8 cellular contexts compared by ENCODE assay signal in the genomic region with DNA sequence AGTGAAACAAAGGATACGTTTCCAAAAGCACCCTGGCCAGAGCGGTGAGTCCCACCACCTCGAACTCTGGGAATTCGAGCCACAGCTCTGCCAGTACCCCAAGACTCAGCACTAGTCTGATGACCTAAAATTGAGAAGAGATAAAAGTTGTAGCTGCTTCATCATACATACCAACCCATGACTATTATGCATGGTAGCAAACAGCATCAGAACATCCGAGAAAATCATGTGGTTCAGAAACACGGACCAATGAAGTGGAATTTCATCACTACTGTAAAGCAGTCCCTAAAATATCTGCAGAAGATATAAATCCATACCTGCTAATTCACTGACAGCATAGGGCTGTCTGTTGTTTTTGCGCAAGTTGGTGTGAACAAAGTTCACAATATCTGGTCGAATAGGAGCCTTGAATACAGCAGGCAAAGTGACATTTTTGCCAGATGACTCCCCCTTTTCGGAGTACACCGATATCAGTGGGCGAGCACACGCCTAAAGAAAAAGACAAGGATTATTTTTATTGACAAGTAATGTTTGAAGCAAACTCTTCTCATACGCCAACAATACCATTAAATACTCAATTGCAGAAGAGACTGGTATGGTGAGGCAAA. TPM values are rescaled to one million over a fixed set of nuclear protein-coding genes. Genes with fewer than 3 reads are reported as not detected.
DNase-seq lines count a peak whose midpoint lies in the region; ATAC-seq and TF ChIP-seq lines count a peak whose summit lies in the region.
"Not testable (repeated sequence)": the region's sequence is repeated elsewhere in the genome, so short reads cannot be mapped to it uniquely, and the experiment has no call there.

No MANE protein-coding gene starts in this region.

- not testable (repeated sequence) for H2BK12ac ChIP-seq in H9 (ENCODE audit: insufficient read length, low read depth, low read length)

- H3K9me3 ChIP-seq in H9 (ENCODE audit: control insufficient read depth, low read depth, low read length); Peyer's patch; right cardiac atrium (ENCODE audit: control insufficient read depth, low read length): not testable (repeated sequence)

- peak overlapping the region; percentile 87 for H3K4me2 ChIP-seq in H9 (ENCODE audit: insufficient read depth, insufficient read length, low read length)

- not testable (repeated sequence) for H3K23ac ChIP-seq in H9 (ENCODE audit: insufficient read length, low read depth, low read length)

- not testable (repeated sequence) for TF ChIP-seq CTCF in AG09309 (IDR thresholded peaks at IDR 0.05; ENCODE audit: control insufficient read depth, insufficient read depth, low read depth, low read length, missing control alignments); H9 (conservative IDR thresholded peaks at IDR 0.05); Peyer's patch (IDR thresholded peaks at IDR 0.05)

- H3K27me3 Mint-ChIP-seq in H9 (ENCODE audit: low read depth); activated T-helper 1 cell treated with anti-CD3 and anti-CD28 coated beads, Interleukin-12 subunit alpha, Interleukin-12 subunit beta, Interleukin-2, Interleukin-4 antibody, amounts not matched to agents 30 ng/mL and 10 ng/mL and 1 ng/mL, durations not matched to agents 14 hours and 24 hours and 36 hours (ENCODE audit: insufficient read depth); dendritic cell treated with granulocyte-macrophage colony-stimulating factor and Interleukin-4, amounts not matched to agents 40 ng/mL and 50 ng/mL, for 4 days; naive B cell: not testable (repeated sequence)

- H3K4me3 Mint-ChIP-seq in H9 = peak overlapping the region; percentile 98 to 100
- H3K4me3 Mint-ChIP-seq in activated T-helper 1 cell treated with anti-CD3 and anti-CD28 coated beads, Interleukin-12 subunit alpha, Interleukin-12 subunit beta, Interleukin-2, Interleukin-4 antibody, amounts not matched to agents 30 ng/mL and 10 ng/mL and 1 ng/mL, durations not matched to agents 14 hours and 24 hours and 36 hours = peak overlapping the region; percentile 99
- peak overlapping the region; percentile 98 for H3K4me3 Mint-ChIP-seq in dendritic cell treated with granulocyte-macrophage colony-stimulating factor and Interleukin-4, amounts not matched to agents 40 ng/mL and 50 ng/mL, for 4 days
- H3K4me3 Mint-ChIP-seq in naive B cell = peak overlapping the region; percentile 84 to 100 (median 99)
- H3K4me3 Mint-ChIP-seq in stimulated activated effector memory CD8-positive, alpha-beta T cell treated with anti-CD3 and anti-CD28 coated beads, Interleukin-12 subunit alpha, Interleukin-12 subunit beta, amount 100 ng/mL, for 72 hours = peak overlapping the region; percentile 83

- H2BK20ac ChIP-seq in H9 (ENCODE audit: low read depth, low read length, poor library complexity, severe bottlenecking) = not testable (repeated sequence)

- peaks cover 23 to 32% of the 10 kb centered on the region in 2 experiments for H3K4me1 Mint-ChIP-seq in H9
- H3K4me1 Mint-ChIP-seq in activated T-helper 1 cell treated with anti-CD3 and anti-CD28 coated beads, Interleukin-12 subunit alpha, Interleukin-12 subunit beta, Interleukin-2, Interleukin-4 antibody, amounts not matched to agents 30 ng/mL and 10 ng/mL and 1 ng/mL, durations not matched to agents 14 hours and 24 hours and 36 hours (ENCODE audit: low read depth) = peaks cover 59% of the 10 kb centered on the region
- peaks cover 48% of the 10 kb centered on the region for H3K4me1 Mint-ChIP-seq in dendritic cell treated with granulocyte-macrophage colony-stimulating factor and Interleukin-4, amounts not matched to agents 40 ng/mL and 50 ng/mL, for 4 days (ENCODE audit: low read depth)
- peaks cover 31 to 46% (median 40%) of the 10 kb centered on the region in 3 donors for H3K4me1 Mint-ChIP-seq in naive B cell
- peaks cover 55% of the 10 kb centered on the region for H3K4me1 Mint-ChIP-seq in stimulated activated effector memory CD8-positive, alpha-beta T cell treated with anti-CD3 and anti-CD28 coated beads, Interleukin-12 subunit alpha, Interleukin-12 subunit beta, amount 100 ng/mL, for 72 hours

- H3T11ph ChIP-seq in H9 (ENCODE audit: low read length) = not testable (repeated sequence)

- not testable (repeated sequence) for H4K91ac ChIP-seq in H9 (ENCODE audit: insufficient read length, low read depth, low read length)

- not testable (repeated sequence) for H3K27ac ChIP-seq in H9 (ENCODE audit: insufficient read length, low read depth, low read length); right cardiac atrium (ENCODE audit: low read length)
- H3K27ac ChIP-seq in Peyer's patch = peak overlapping the region in 1 of 4 donors; percentile 88

- H3K36me3 ChIP-seq in Peyer's patch = peaks cover 0 to 50% (median 0%) of the 10 kb centered on the region in 3 donors

- H2BK15ac ChIP-seq in H9 (ENCODE audit: low read depth, low read length) = not testable (repeated sequence)

- not testable (repeated sequence) for H3K56ac ChIP-seq in H9 (ENCODE audit: insufficient read length, low read depth, low read length)

- H4K5ac ChIP-seq in H9 (ENCODE audit: insufficient read length, low read depth, low read length) = not testable (repeated sequence)

- not testable (repeated sequence) for ATAC-seq in right cardiac atrium; naive B cell (ENCODE audit: low read depth in 2 of 2); stimulated activated effector memory CD8-positive, alpha-beta T cell treated with anti-CD3 and anti-CD28 coated beads, Interleukin-12 subunit alpha, Interleukin-12 subunit beta, amount 100 ng/mL, for 72 hours

- not testable (repeated sequence) for H3K4me1 ChIP-seq in H9 (ENCODE audit: insufficient read depth, low read length); right cardiac atrium (ENCODE audit: control insufficient read depth, insufficient read depth, low read length)
- peaks cover 0 to 36% (median 11%) of the 10 kb centered on the region in 4 donors for H3K4me1 ChIP-seq in Peyer's patch

- H3K79me2 ChIP-seq in H9 (ENCODE audit: insufficient read depth, low read length) = peaks cover 31% of the 10 kb centered on the region; the same call in 1 of the 2 replicates

- peak overlapping the region; percentile 96 for H3K4me3 ChIP-seq in AG09309 (ENCODE audit: control insufficient read depth, low read depth, low read length)
- H3K4me3 ChIP-seq in Peyer's patch = peak overlapping the region; percentile 67 to 88 (median 76)
- peak overlapping the region; percentile 75 for H3K4me3 ChIP-seq in right cardiac atrium (ENCODE audit: low read length)

- not testable (repeated sequence) for H3K4ac ChIP-seq in H9 (ENCODE audit: low read depth, low read length)

- not testable (repeated sequence) for H3K79me1 ChIP-seq in H9 (ENCODE audit: insufficient read depth, low read depth, low read length, poor library complexity, severe bottlenecking)

- H2AK5ac ChIP-seq in H9 (ENCODE audit: insufficient read length, low read length) = not testable (repeated sequence)

- not testable (repeated sequence) for H3K9me3 Mint-ChIP-seq in H9; activated T-helper 1 cell treated with anti-CD3 and anti-CD28 coated beads, Interleukin-12 subunit alpha, Interleukin-12 subunit beta, Interleukin-2, Interleukin-4 antibody, amounts not matched to agents 30 ng/mL and 10 ng/mL and 1 ng/mL, durations not matched to agents 14 hours and 24 hours and 36 hours; dendritic cell treated with granulocyte-macrophage colony-stimulating factor and Interleukin-4, amounts not matched to agents 40 ng/mL and 50 ng/mL, for 4 days; naive B cell; stimulated activated effector memory CD8-positive, alpha-beta T cell treated with anti-CD3 and anti-CD28 coated beads, Interleukin-12 subunit alpha, Interleukin-12 subunit beta, amount 100 ng/mL, for 72 hours

- not testable (repeated sequence) for H3K14ac ChIP-seq in H9 (ENCODE audit: insufficient read depth, low read length)

- not testable (repeated sequence) for TF ChIP-seq POLR2A in Peyer's patch (IDR thresholded peaks at IDR 0.05)

- H3K18ac ChIP-seq in H9 (ENCODE audit: insufficient read length, low read depth, low read length) = not testable (repeated sequence)

- H3K36me3 Mint-ChIP-seq in H9 (ENCODE audit: insufficient read depth in 1 of 3, low read depth in 3 of 3) (peaks cover 52 to 66% (median 65%) of the 10 kb centered on the region in 3 experiments), naive B cell (peaks cover 8 to 22% of the 10 kb centered on the region in 2 donors)
- H3K36me3 Mint-ChIP-seq in activated T-helper 1 cell treated with anti-CD3 and anti-CD28 coated beads, Interleukin-12 subunit alpha, Interleukin-12 subunit beta, Interleukin-2, Interleukin-4 antibody, amounts not matched to agents 30 ng/mL and 10 ng/mL and 1 ng/mL, durations not matched to agents 14 hours and 24 hours and 36 hours (ENCODE audit: low read depth) = peaks cover 65% of the 10 kb centered on the region
- H3K36me3 Mint-ChIP-seq in dendritic cell treated with granulocyte-macrophage colony-stimulating factor and Interleukin-4, amounts not matched to agents 40 ng/mL and 50 ng/mL, for 4 days (ENCODE audit: low read depth) = peaks cover 72% of the 10 kb centered on the region
- peaks cover 75% of the 10 kb centered on the region for H3K36me3 Mint-ChIP-seq in stimulated activated effector memory CD8-positive, alpha-beta T cell treated with anti-CD3 and anti-CD28 coated beads, Interleukin-12 subunit alpha, Interleukin-12 subunit beta, amount 100 ng/mL, for 72 hours

- H2AFZ ChIP-seq in H9 (ENCODE audit: low read length) = not testable (repeated sequence)

- WGBS in H9 (ENCODE audit: extremely low coverage, insufficient read length, low lambda C conversion rate) = no CpG with 5 or more reads among the region's 13 CpGs
- 49% methylated on average over 13 of the region's 13 CpGs for WGBS in right cardiac atrium

- H3K27ac Mint-ChIP-seq in H9 = peak overlapping the region; percentile 5 to 98 (median 92); a peak in 5 of 7 replicates
- peak overlapping the region; percentile 99 for H3K27ac Mint-ChIP-seq in activated T-helper 1 cell treated with anti-CD3 and anti-CD28 coated beads, Interleukin-12 subunit alpha, Interleukin-12 subunit beta, Interleukin-2, Interleukin-4 antibody, amounts not matched to agents 30 ng/mL and 10 ng/mL and 1 ng/mL, durations not matched to agents 14 hours and 24 hours and 36 hours
- H3K27ac Mint-ChIP-seq in dendritic cell treated with granulocyte-macrophage colony-stimulating factor and Interleukin-4, amounts not matched to agents 40 ng/mL and 50 ng/mL, for 4 days = peak overlapping the region; percentile 94
- peak overlapping the region in 4 of 6 donors; percentile 83 to 100 (median 93) for H3K27ac Mint-ChIP-seq in naive B cell
- H3K27ac Mint-ChIP-seq in stimulated activated effector memory CD8-positive, alpha-beta T cell treated with anti-CD3 and anti-CD28 coated beads, Interleukin-12 subunit alpha, Interleukin-12 subunit beta, amount 100 ng/mL, for 72 hours = peak overlapping the region; percentile 98

- peak overlapping the region; percentile 96 for H3K9ac ChIP-seq in H9 (ENCODE audit: extremely low read depth, insufficient read length, low read length)

- H3K23me2 ChIP-seq in H9 (ENCODE audit: insufficient read length, low read depth, low read length, poor library complexity, severe bottlenecking) = not testable (repeated sequence)

- intact Hi-C loops in activated T-helper 1 cell treated with anti-CD3 and anti-CD28 coated beads, Interleukin-12 subunit alpha, Interleukin-12 subunit beta, Interleukin-2, Interleukin-4 antibody, amounts not matched to agents 30 ng/mL and 10 ng/mL and 1 ng/mL, durations not matched to agents 14 hours and 24 hours and 36 hours (cut with micrococcal nuclease) = loop anchor here (10.0 kb wide), 2 partner anchors 752 to 1198 kb away; a partner anchor contains a TSS
- intact Hi-C loops in dendritic cell treated with granulocyte-macrophage colony-stimulating factor and Interleukin-4, amounts not matched to agents 40 ng/mL and 50 ng/mL, for 4 days (cut with micrococcal nuclease); right cardiac atrium (cut with DNase I): not testable (repeated sequence)

- not testable (repeated sequence) for H4K8ac ChIP-seq in H9 (replicated peaks; ENCODE audit: insufficient read length, low read depth, low read length)

- H4K20me1 ChIP-seq in H9 (ENCODE audit: control insufficient read depth, insufficient read depth, insufficient read length) = not testable (repeated sequence)

- DNase-seq in AG09309 (ENCODE audit: low read depth); H9; Peyer's patch; activated T-helper 1 cell treated with anti-CD3 and anti-CD28 coated beads, Interleukin-12 subunit alpha, Interleukin-12 subunit beta, Interleukin-2, Interleukin-4 antibody, amounts not matched to agents 30 ng/mL and 10 ng/mL and 1 ng/mL, durations not matched to agents 14 hours and 24 hours and 36 hours (ENCODE audit: low spot score); right cardiac atrium; naive B cell; stimulated activated effector memory CD8-positive, alpha-beta T cell treated with anti-CD3 and anti-CD28 coated beads, Interleukin-12 subunit alpha, Interleukin-12 subunit beta, amount 100 ng/mL, for 72 hours (ENCODE audit: low spot score in 2 of 2): not testable (repeated sequence)

- H3K27me3 ChIP-seq in H9 (ENCODE audit: insufficient read depth, low read length); Peyer's patch; right cardiac atrium (ENCODE audit: control insufficient read depth, insufficient read depth): not testable (repeated sequence)

- H2BK120ac ChIP-seq in H9 (ENCODE audit: low read depth, low read length, poor library complexity, severe bottlenecking) = not testable (repeated sequence)

- H2BK5ac ChIP-seq in H9 (ENCODE audit: insufficient read length, low read length) = not testable (repeated sequence)

RNA-seq across cellular contexts. Expression of a gene that starts 1.5 kb away (rescaled TPM):
- total RNA-seq in H9 (2021) = 3,988 and 4,137 TPM in 2 replicates
- total RNA-seq in Peyer's patch = 1,000 to 10,000 TPM in 2 of 4 donors, 100 to 1,000 TPM in 2; 638 to 1,911 (median 945) TPM
- 3,069 and 3,091 TPM in 2 replicates for total RNA-seq in activated T-helper 1 cell treated with anti-CD3 and anti-CD28 coated beads, Interleukin-12 subunit alpha, Interleukin-12 subunit beta, Interleukin-2, Interleukin-4 antibody, amounts not matched to agents 30 ng/mL and 10 ng/mL and 1 ng/mL, durations not matched to agents 14 hours and 24 hours and 36 hours
- total RNA-seq in right cardiac atrium = 1,000 to 10,000 TPM; 1,385 to 1,717 (median 1,488) TPM
- polyA plus RNA-seq in right cardiac atrium = 1,323 TPM
- polyA plus RNA-seq in naive B cell (ENCODE audit: low read depth in 6 of 6) = 1,000 to 10,000 TPM in 2 of 6 donors, 100 to 1,000 TPM in 4; 642 to 1,068 (median 924) TPM

RNA-seq across cellular contexts. Expression of a gene that starts 2.0 kb away (rescaled TPM):
- total RNA-seq in H9 (2021) = 47.2 and 48.0 TPM in 2 replicates
- 10 to 100 TPM in 1 of 4 donors, 1 to 10 TPM in 3; 3.6 to 11.2 (median 6.7) TPM for total RNA-seq in Peyer's patch
- 37.5 and 42.2 TPM in 2 replicates for total RNA-seq in activated T-helper 1 cell treated with anti-CD3 and anti-CD28 coated beads, Interleukin-12 subunit alpha, Interleukin-12 subunit beta, Interleukin-2, Interleukin-4 antibody, amounts not matched to agents 30 ng/mL and 10 ng/mL and 1 ng/mL, durations not matched to agents 14 hours and 24 hours and 36 hours
- total RNA-seq in right cardiac atrium = 1 to 10 TPM; 2.2 to 3.7 (median 2.7) TPM
- 0.95 TPM for polyA plus RNA-seq in right cardiac atrium
- polyA plus RNA-seq in naive B cell (ENCODE audit: low read depth in 6 of 6) = 10 to 100 TPM in 3 of 6 donors, 1 to 10 TPM in 3; 3.9 to 15.9 (median 10.1) TPM

RNA-seq across cellular contexts. Expression of a gene that starts 5.6 kb away (rescaled TPM):
- total RNA-seq in H9 (2021) = 28.9 and 30.7 TPM in 2 replicates
- 10 to 100 TPM; 12.2 to 26.4 (median 20.4) TPM for total RNA-seq in Peyer's patch
- total RNA-seq in activated T-helper 1 cell treated with anti-CD3 and anti-CD28 coated beads, Interleukin-12 subunit alpha, Interleukin-12 subunit beta, Interleukin-2, Interleukin-4 antibody, amounts not matched to agents 30 ng/mL and 10 ng/mL and 1 ng/mL, durations not matched to agents 14 hours and 24 hours and 36 hours = 37.3 and 39.0 TPM in 2 replicates
- total RNA-seq in right cardiac atrium = 10 to 100 TPM; 33.9 to 45.5 (median 38.9) TPM
- 60.8 TPM for polyA plus RNA-seq in right cardiac atrium
- 10 to 100 TPM; 45.0 to 69.6 (median 53.4) TPM for polyA plus RNA-seq in naive B cell (ENCODE audit: low read depth in 6 of 6)
